ENCODE assay signal across 1 cellular context in the genomic region with DNA sequence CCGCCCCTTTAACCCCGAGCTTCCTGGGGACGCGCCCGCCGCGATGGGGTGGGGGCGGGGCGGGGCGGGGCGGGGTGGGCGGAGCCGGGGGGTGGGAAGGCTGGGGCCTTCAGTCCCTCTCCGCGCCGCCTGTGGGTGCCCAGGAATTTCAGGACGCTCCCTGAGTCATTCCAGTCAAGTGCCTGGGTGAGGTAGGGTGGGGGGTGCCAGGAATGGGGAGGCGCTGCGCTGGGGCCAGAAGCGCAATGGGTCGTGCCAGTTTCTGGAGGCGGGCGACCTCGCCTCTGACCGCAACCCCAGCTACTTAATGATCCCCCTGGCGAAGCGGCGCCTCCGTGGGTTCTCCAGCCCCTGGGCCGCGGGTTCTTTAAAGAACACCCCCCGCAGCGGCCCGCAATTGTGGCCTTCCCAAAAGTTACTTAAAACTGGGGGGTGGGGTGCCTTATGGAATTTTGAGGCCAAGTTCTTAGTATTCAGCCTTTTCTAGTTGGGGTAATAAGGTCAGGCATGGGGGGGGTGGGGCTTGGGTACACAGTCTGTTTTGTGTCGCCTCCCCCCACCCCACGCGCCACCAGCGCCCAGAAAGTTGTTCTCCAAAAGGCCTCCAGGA.
A peak's percentile ranks its signal among the peaks of the same experiment; 100 is the strongest.
TF ChIP-seq lines count a peak whose summit lies in the region.

No MANE protein-coding gene starts in this region.

TF ChIP-seq in GM12878, 131 proteins besides CTCF, POLR2A, EP300 and RAD21 (continued from another document):
- TF ChIP-seq, protein P1, sequence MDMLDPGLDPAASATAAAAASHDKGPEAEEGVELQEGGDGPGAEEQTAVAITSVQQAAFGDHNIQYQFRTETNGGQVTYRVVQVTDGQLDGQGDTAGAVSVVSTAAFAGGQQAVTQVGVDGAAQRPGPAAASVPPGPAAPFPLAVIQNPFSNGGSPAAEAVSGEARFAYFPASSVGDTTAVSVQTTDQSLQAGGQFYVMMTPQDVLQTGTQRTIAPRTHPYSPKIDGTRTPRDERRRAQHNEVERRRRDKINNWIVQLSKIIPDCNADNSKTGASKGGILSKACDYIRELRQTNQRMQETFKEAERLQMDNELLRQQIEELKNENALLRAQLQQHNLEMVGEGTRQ (IDR thresholded peaks at IDR 0.05; ENCODE audit: borderline replicate concordance, low read depth, low read length), result no peak
- TF ChIP-seq RUNX3 (IDR thresholded peaks at IDR 0.05; ENCODE audit: low read length) (peak; percentile 60), CBFB (IDR thresholded peaks at IDR 0.05; ENCODE audit: low read depth) (peak; percentile 37; the same call in 1 of the 2 replicates), MXI1 (IDR thresholded peaks at IDR 0.05; ENCODE audit: low read depth, low read length) (no peak), ZNF24 (IDR thresholded peaks at IDR 0.05) (no peak)
- TF ChIP-seq, protein P2, sequence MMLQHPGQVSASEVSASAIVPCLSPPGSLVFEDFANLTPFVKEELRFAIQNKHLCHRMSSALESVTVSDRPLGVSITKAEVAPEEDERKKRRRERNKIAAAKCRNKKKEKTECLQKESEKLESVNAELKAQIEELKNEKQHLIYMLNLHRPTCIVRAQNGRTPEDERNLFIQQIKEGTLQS (IDR thresholded peaks at IDR 0.05; ENCODE audit: borderline replicate concordance, extremely low read depth, low read depth, low read length), result no peak
